Comparison of ENCODE assay signal across 8 cellular contexts in genomic region chr16:3158014-3158497, GRCh38. TPM values are rescaled to one million over a fixed set of nuclear protein-coding genes. Genes with fewer than 3 reads are reported as not detected.
A peak's percentile ranks its signal among the peaks of the same experiment; 100 is the strongest.
DNase-seq lines count a peak whose midpoint lies in the region; ATAC-seq and TF ChIP-seq lines count a peak whose summit lies in the region.

No MANE protein-coding gene starts in this region.

- intact Hi-C loops in Caco-2 (cut with micrococcal nuclease; ENCODE audit: unreplicated experiment) = loop anchor here (1.0 kb wide), 1 partner anchor 8 kb away; no protein-coding TSS in a partner anchor

- CTCF ChIA-PET in Caco-2 (lab: Charles Lee) = interaction anchor here (0.5 to 2.0 kb wide), 10 partner anchors 8 to 194 kb away, joined by 3 to 16 read pairs (median 4); no protein-coding TSS in a partner anchor

- POLR2A ChIA-PET in Caco-2 (lab: Charles Lee) = interaction anchor here (0.6 to 1.4 kb wide), 6 partner anchors 23 to 1258 kb away, joined by 3 to 5 read pairs (median 3); partner anchors contain the start of genes NAA60, ZNF213 and ZNF597

- H3K9me3 Mint-ChIP-seq in Caco-2 (ENCODE audit: unreplicated experiment) = no peaks in the 10 kb centered on the region
- H3K9me3 Mint-ChIP-seq in activated naive CD8-positive, alpha-beta T cell treated with anti-CD3 and anti-CD28 coated beads, Interleukin-2, amount 50 U/mL, for 24 hours = no peaks in the 10 kb centered on the region
- H3K9me3 Mint-ChIP-seq in immature natural killer cell = peaks cover 0 to 5% (median 0%) of the 10 kb centered on the region in 6 donors

- H3K9me3 ChIP-seq in Caco-2 (no peaks in the 10 kb centered on the region), stomach smooth muscle (ENCODE audit: control insufficient read depth in 2 of 2, low read length in 2 of 2) (peaks cover 2 to 8% of the 10 kb centered on the region in 2 donors)

- H3K27ac Mint-ChIP-seq in Caco-2 (ENCODE audit: unreplicated experiment) (peak overlapping the region; percentile 91), immature natural killer cell (peak overlapping the region; percentile 83 to 97 (median 95))
- peak overlapping the region; percentile 86 for H3K27ac Mint-ChIP-seq in activated naive CD8-positive, alpha-beta T cell treated with anti-CD3 and anti-CD28 coated beads, Interleukin-2, amount 50 U/mL, for 24 hours

- no peaks in the 10 kb centered on the region for H3K27me3 ChIP-seq in Caco-2 (replicated peaks; ENCODE audit: control insufficient read depth, insufficient read depth, low read length)
- peaks cover 10 to 13% of the 10 kb centered on the region in 2 donors for H3K27me3 ChIP-seq in stomach smooth muscle (ENCODE audit: control insufficient read depth in 1 of 2, insufficient read depth in 2 of 2, low read length in 2 of 2)

- peak; percentile 25 for ATAC-seq in HG03460 (IDR thresholded peaks at IDR 0.05; ENCODE audit: unreplicated experiment)
- no peak for ATAC-seq in activated naive CD8-positive, alpha-beta T cell treated with anti-CD3 and anti-CD28 coated beads, Interleukin-2, amount 50 U/mL, for 24 hours

- peak overlapping the region; percentile 60 to 63 for H3K9ac ChIP-seq in stomach smooth muscle (ENCODE audit: low read length in 2 of 2)

- DNase-seq in Caco-2 = peak in 1 of 2 experiments; percentile 46
- DNase-seq in activated naive CD8-positive, alpha-beta T cell treated with anti-CD3 and anti-CD28 coated beads, Interleukin-2, amount 50 U/mL, for 24 hours = no peak
- DNase-seq in immature natural killer cell = no peak
- DNase-seq in stimulated activated CD8-positive, alpha-beta memory T cell treated with anti-CD3 and anti-CD28 coated beads, Interleukin-4, amount 100 ng/mL, for 48 hours = no peak
- no peak for DNase-seq in stimulated activated CD4-positive, alpha-beta T cell treated with anti-CD3 and anti-CD28 coated beads, Interleukin-15, amount 100 ng/mL, for 24 hours
- DNase-seq in HuH-7 (ENCODE audit: low spot score) = no peak

- BruUV-seq in Caco-2 (replicated peaks; lab: Mats Ljungman, UMichigan) = no TSS peak

- H3K36me3 ChIP-seq in Caco-2 (ENCODE audit: control insufficient read depth, insufficient read depth, low read length) = no peaks in the 10 kb centered on the region
- H3K36me3 ChIP-seq in stomach smooth muscle (ENCODE audit: control insufficient read depth in 2 of 2, insufficient read depth in 2 of 2, low read length in 2 of 2) = no peaks in the 10 kb centered on the region

- H3K4me1 ChIP-seq in Caco-2 (no peaks in the 10 kb centered on the region), stomach smooth muscle (ENCODE audit: control insufficient read depth, insufficient read depth, low read length) (peaks cover 24% of the 10 kb centered on the region)

- no peaks in the 10 kb centered on the region for H3K4me1 Mint-ChIP-seq in Caco-2 (ENCODE audit: low read depth, unreplicated experiment)
- peaks cover 25% of the 10 kb centered on the region for H3K4me1 Mint-ChIP-seq in activated naive CD8-positive, alpha-beta T cell treated with anti-CD3 and anti-CD28 coated beads, Interleukin-2, amount 50 U/mL, for 24 hours
- H3K4me1 Mint-ChIP-seq in immature natural killer cell = peaks cover 37 to 38% of the 10 kb centered on the region in 2 donors

- peak overlapping the region; percentile 49 for H3K4me3 ChIP-seq in Caco-2 (ENCODE audit: low read depth, low read length)
- peak overlapping the region; percentile 55 to 81 for H3K4me3 ChIP-seq in stomach smooth muscle (ENCODE audit: low read length in 2 of 2)

- TF ChIP-seq CTCF in Caco-2 (IDR thresholded peaks at IDR 0.05; ENCODE audit: insufficient read depth in 1 of 2, low read depth in 1 of 2, low read length in 1 of 2, severe bottlenecking in 1 of 2, unreplicated experiment in 1 of 2) = no peak

- H3K36me3 Mint-ChIP-seq in Caco-2 (ENCODE audit: insufficient read depth, unreplicated experiment) = peaks cover 33% of the 10 kb centered on the region
- peaks cover 2% of the 10 kb centered on the region for H3K36me3 Mint-ChIP-seq in activated naive CD8-positive, alpha-beta T cell treated with anti-CD3 and anti-CD28 coated beads, Interleukin-2, amount 50 U/mL, for 24 hours (ENCODE audit: low read depth)
- H3K36me3 Mint-ChIP-seq in immature natural killer cell = no peaks in the 10 kb centered on the region

- H3K4me3 Mint-ChIP-seq in Caco-2 (ENCODE audit: unreplicated experiment) = peak overlapping the region; percentile 93
- peak overlapping the region; percentile 80 for H3K4me3 Mint-ChIP-seq in activated naive CD8-positive, alpha-beta T cell treated with anti-CD3 and anti-CD28 coated beads, Interleukin-2, amount 50 U/mL, for 24 hours
- peak overlapping the region; percentile 80 to 88 (median 87) for H3K4me3 Mint-ChIP-seq in immature natural killer cell

- H3K27ac ChIP-seq in stomach smooth muscle (ENCODE audit: low read length) = peak overlapping the region; percentile 55

- H3K27me3 Mint-ChIP-seq in Caco-2 (ENCODE audit: insufficient read depth, unreplicated experiment) (no peaks in the 10 kb centered on the region), immature natural killer cell (ENCODE audit: low read depth in 3 of 3) (peaks cover 18 to 35% (median 29%) of the 10 kb centered on the region in 3 donors)
- H3K27me3 Mint-ChIP-seq in activated naive CD8-positive, alpha-beta T cell treated with anti-CD3 and anti-CD28 coated beads, Interleukin-2, amount 50 U/mL, for 24 hours = peaks cover 9% of the 10 kb centered on the region

RNA-seq across cellular contexts. Expression of gene ZNF213, which starts 23.2 kb away (rescaled TPM):
- 5.3 and 5.5 TPM in 2 replicates for total RNA-seq in Caco-2 (2022)
- 1 to 10 TPM; 1.7 to 4.5 (median 2.4) TPM for polyA plus RNA-seq in immature natural killer cell

RNA-seq across cellular contexts. Expression of gene OR1F1, which starts 29.9 kb away (rescaled TPM):
- total RNA-seq in Caco-2 (2022) = not detected in 2 replicates
- not detected for polyA plus RNA-seq in immature natural killer cell

RNA-seq across cellular contexts. Expression of gene ZNF205, which starts 45.7 kb away (rescaled TPM):
- total RNA-seq in Caco-2 (2022) = 10.3 and 13.5 TPM in 2 replicates
- under 1 TPM in 1 of 3 donors, not detected in 2; 0.13 TPM for polyA plus RNA-seq in immature natural killer cell

RNA-seq across cellular contexts. Expression of gene ZSCAN10, which starts 59.0 kb away (rescaled TPM):
- total RNA-seq in Caco-2 (2022) = not detected in 2 replicates
- under 1 TPM in 1 of 3 donors, not detected in 2; 0.13 TPM for polyA plus RNA-seq in immature natural killer cell
